In the genomic region with DNA sequence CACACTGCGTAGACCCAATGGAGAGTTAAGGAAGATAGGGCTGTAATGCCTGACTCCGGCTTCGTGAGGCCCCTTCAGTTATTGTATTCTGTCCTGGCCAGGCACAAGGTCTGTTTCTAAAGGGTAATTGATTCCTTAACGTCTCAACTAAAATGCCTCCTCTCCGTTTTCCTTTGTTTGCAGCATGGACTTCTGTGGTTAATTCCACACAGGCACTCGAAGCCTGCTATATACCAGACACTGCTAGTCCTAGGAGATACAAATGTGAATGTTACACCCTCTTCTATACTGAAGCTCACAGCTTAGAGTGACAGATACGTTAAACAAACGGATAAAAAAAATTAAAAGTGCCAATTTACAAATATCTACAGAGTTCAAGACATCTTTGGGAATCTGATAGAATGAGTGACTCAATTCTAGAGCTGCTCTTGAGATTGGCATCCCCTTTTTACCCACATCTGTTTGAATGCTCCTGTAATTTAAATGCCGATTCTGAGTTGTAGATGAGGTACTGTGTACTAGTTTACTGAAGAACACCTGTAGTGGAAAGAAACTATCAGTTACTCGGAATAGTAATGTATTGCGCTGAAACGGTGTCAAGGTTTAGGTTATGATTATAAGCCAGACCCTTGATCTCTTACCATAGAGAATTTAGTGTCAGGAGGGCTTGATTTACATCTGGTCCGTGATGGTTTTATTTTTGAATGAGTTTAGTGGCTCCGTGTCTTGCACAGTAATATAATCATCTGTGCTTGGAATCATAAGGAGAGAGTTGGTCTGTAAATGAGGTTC, we compare ENCODE assay signal across 2 cellular contexts.
TF ChIP-seq lines count a peak whose summit lies in the region.

No MANE protein-coding gene starts in this region.

TF ChIP-seq in GM23338, 12 proteins besides CTCF, POLR2A, EP300 and RAD21 (continued from another document):
- no peak for TF ChIP-seq ZNF462 (CRISPR knock-in tag; IDR thresholded peaks at IDR 0.05)
- no peak for TF ChIP-seq EZH2 (IDR thresholded peaks at IDR 0.05; ENCODE audit: low read depth, unreplicated experiment)
- TF ChIP-seq, protein P1, sequence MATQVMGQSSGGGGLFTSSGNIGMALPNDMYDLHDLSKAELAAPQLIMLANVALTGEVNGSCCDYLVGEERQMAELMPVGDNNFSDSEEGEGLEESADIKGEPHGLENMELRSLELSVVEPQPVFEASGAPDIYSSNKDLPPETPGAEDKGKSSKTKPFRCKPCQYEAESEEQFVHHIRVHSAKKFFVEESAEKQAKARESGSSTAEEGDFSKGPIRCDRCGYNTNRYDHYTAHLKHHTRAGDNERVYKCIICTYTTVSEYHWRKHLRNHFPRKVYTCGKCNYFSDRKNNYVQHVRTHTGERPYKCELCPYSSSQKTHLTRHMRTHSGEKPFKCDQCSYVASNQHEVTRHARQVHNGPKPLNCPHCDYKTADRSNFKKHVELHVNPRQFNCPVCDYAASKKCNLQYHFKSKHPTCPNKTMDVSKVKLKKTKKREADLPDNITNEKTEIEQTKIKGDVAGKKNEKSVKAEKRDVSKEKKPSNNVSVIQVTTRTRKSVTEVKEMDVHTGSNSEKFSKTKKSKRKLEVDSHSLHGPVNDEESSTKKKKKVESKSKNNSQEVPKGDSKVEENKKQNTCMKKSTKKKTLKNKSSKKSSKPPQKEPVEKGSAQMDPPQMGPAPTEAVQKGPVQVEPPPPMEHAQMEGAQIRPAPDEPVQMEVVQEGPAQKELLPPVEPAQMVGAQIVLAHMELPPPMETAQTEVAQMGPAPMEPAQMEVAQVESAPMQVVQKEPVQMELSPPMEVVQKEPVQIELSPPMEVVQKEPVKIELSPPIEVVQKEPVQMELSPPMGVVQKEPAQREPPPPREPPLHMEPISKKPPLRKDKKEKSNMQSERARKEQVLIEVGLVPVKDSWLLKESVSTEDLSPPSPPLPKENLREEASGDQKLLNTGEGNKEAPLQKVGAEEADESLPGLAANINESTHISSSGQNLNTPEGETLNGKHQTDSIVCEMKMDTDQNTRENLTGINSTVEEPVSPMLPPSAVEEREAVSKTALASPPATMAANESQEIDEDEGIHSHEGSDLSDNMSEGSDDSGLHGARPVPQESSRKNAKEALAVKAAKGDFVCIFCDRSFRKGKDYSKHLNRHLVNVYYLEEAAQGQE (IDR thresholded peaks at IDR 0.05; ENCODE audit: unreplicated experiment): no peak
TF ChIP-seq in GM23338: peak in this region for 0.

TF ChIP-seq in SK-N-SH treated with all-trans-retinoic acid at 6 μM for 48 hours, 23 proteins besides CTCF, POLR2A, EP300 and RAD21 (continued from another document):
- no peak for TF ChIP-seq PATZ1 (CRISPR knock-in tag; IDR thresholded peaks at IDR 0.05; ENCODE audit: borderline replicate concordance)
- TF ChIP-seq ZNF8 (CRISPR knock-in tag; IDR thresholded peaks at IDR 0.05): no peak
- TF ChIP-seq ISL1 (CRISPR knock-in tag; IDR thresholded peaks at IDR 0.05): no peak
- no peak for TF ChIP-seq TCF4 (CRISPR knock-in tag; IDR thresholded peaks at IDR 0.05; ENCODE audit: borderline replicate concordance)
- no peak for TF ChIP-seq GLIS3 (CRISPR knock-in tag; IDR thresholded peaks at IDR 0.05)
- TF ChIP-seq ZNF70 (CRISPR knock-in tag; IDR thresholded peaks at IDR 0.05): no peak
- TF ChIP-seq, protein P2, sequence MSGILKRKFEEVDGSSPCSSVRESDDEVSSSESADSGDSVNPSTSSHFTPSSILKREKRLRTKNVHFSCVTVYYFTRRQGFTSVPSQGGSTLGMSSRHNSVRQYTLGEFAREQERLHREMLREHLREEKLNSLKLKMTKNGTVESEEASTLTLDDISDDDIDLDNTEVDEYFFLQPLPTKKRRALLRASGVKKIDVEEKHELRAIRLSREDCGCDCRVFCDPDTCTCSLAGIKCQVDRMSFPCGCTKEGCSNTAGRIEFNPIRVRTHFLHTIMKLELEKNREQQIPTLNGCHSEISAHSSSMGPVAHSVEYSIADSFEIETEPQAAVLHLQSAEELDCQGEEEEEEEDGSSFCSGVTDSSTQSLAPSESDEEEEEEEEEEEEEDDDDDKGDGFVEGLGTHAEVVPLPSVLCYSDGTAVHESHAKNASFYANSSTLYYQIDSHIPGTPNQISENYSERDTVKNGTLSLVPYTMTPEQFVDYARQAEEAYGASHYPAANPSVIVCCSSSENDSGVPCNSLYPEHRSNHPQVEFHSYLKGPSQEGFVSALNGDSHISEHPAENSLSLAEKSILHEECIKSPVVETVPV (CRISPR knock-in tag; IDR thresholded peaks at IDR 0.05): no peak
- no peak for TF ChIP-seq ZFP3 (CRISPR knock-in tag; IDR thresholded peaks at IDR 0.05)
- no peak for TF ChIP-seq OSR1 (CRISPR knock-in tag; IDR thresholded peaks at IDR 0.05)
- TF ChIP-seq SNAI2 (CRISPR knock-in tag; IDR thresholded peaks at IDR 0.05): no peak
